In genomic region chrX:148609766-148610698, GRCh38 we compare ENCODE assay signal across 8 cellular contexts.
A peak's percentile ranks its signal among the peaks of the same experiment; 100 is the strongest.
DNase-seq lines count a peak whose midpoint lies in the region; ATAC-seq and TF ChIP-seq lines count a peak whose summit lies in the region.

No MANE protein-coding gene starts in this region.

- H3K4me3 Mint-ChIP-seq in progenitor cell of endocrine pancreas (ENCODE audit: low read depth): no peak overlapping the region

- peaks cover 2% of the 10 kb centered on the region for H3K36me3 Mint-ChIP-seq in progenitor cell of endocrine pancreas (ENCODE audit: insufficient read depth)

- ATAC-seq in GM19467 (IDR thresholded peaks at IDR 0.05; ENCODE audit: unreplicated experiment): peak; percentile 66
- peak; percentile 82 for ATAC-seq in HG03439 (IDR thresholded peaks at IDR 0.05; ENCODE audit: unreplicated experiment)

- no peak for TF ChIP-seq CTCF in progenitor cell of endocrine pancreas (IDR thresholded peaks at IDR 0.05; ENCODE audit: unreplicated experiment)

- DNase-seq in DMS53 (lab: John Stamatoyannopoulos, UW) (peak; percentile 63), NCI-H2171 treated with DMSO at 0.1 percent for 48 hours (lab: John Stamatoyannopoulos, UW) (no peak), progenitor cell of endocrine pancreas (ENCODE audit: low spot score, unreplicated experiment) (no peak), NCI-H1417 treated with DMSO at 0.1 percent for 48 hours (lab: John Stamatoyannopoulos, UW) (no peak), posterior cingulate gyrus (no peak)
- DNase-seq in activated T-cell treated with anti-CD3 and anti-CD28 coated beads, Interleukin-2, amount 50 U/mL, for 48 hours: peak; percentile 21 to 24

- H3K27ac Mint-ChIP-seq in progenitor cell of endocrine pancreas: no peak overlapping the region

- peaks cover 8% of the 10 kb centered on the region for H3K4me1 Mint-ChIP-seq in progenitor cell of endocrine pancreas (ENCODE audit: low read depth)

- intact Hi-C loops in posterior cingulate gyrus (cut with DNase I): no loop called here

- peaks cover 28% of the 10 kb centered on the region for H3K9me3 Mint-ChIP-seq in progenitor cell of endocrine pancreas (ENCODE audit: low read depth)

- no peaks in the 10 kb centered on the region for H3K27me3 Mint-ChIP-seq in progenitor cell of endocrine pancreas

Comparison
In these comparisons a context has a peak if more than half of its experiments do, and no peak if none do; other contexts are left out.
1. DNase-seq: peak in DMS53 (single experiment) and activated T-cell treated with anti-CD3 and anti-CD28 coated beads, Interleukin-2, amount 50 U/mL, for 48 hours (2 of 2); none in NCI-H2171 treated with DMSO at 0.1 percent for 48 hours (single experiment), progenitor cell of endocrine pancreas (single experiment), NCI-H1417 treated with DMSO at 0.1 percent for 48 hours (single experiment) and posterior cingulate gyrus (0 of 10).